Comparison of ENCODE assay signal across 8 cellular contexts in the genomic region with DNA sequence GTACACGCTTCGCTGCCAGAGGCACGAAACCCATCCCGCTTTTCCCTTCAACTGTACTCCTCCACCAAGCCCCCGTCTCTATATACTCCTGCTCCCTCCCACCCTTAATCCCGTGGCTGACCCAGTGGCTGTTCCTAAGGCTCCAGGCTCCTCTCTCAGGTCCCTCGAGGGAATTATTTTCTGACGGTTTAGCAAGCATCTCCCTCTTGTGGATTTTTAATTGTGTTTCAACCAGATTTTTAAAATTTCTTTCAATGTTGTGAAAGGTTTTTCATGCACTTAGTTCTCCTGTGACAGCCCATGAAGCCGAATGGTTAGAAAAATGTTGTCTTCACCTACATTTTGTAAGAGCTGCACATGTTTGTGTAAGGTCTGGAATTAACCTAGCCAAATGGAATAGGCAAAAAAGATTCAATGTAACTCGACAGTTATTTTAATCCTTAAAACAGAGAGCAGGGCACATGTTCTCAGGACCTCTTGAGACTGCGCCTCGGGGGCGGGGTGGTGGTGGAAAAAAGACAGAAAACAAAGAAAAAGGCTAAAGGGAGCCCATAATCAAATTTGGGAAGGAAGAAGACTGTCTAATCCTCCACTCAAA. TPM values are rescaled to one million over a fixed set of nuclear protein-coding genes. Genes with fewer than 3 reads are reported as not detected.
A peak's percentile ranks its signal among the peaks of the same experiment; 100 is the strongest.
DNase-seq lines count a peak whose midpoint lies in the region; ATAC-seq and TF ChIP-seq lines count a peak whose summit lies in the region.

No MANE protein-coding gene starts in this region.

- H3K9me3 ChIP-seq in DOHH2 (ENCODE audit: control insufficient read depth, insufficient read depth, low read length) (no peaks in the 10 kb centered on the region), OCI-LY3 (ENCODE audit: insufficient read depth, low read length) (no peaks in the 10 kb centered on the region), mononuclear cell (ENCODE audit: low read depth, low read length) (no peaks in the 10 kb centered on the region)

- H4K20me1 ChIP-seq in DOHH2 (ENCODE audit: control insufficient read depth, insufficient read depth, low read depth, low read length) (no peaks in the 10 kb centered on the region), OCI-LY3 (ENCODE audit: insufficient read depth, low read length) (no peaks in the 10 kb centered on the region)

- no peak for DNase-seq in dorsolateral prefrontal cortex

- intact Hi-C loops in dorsolateral prefrontal cortex (cut with DNase I) = loop anchor here (2.0 to 10.0 kb wide), 4 partner anchors 109 to 262 kb away; a partner anchor contains a TSS

- H3K27me3 ChIP-seq in DOHH2 (ENCODE audit: control insufficient read depth, low read length) = no peaks in the 10 kb centered on the region
- H3K27me3 ChIP-seq in OCI-LY3 (ENCODE audit: low read depth, low read length) = no peaks in the 10 kb centered on the region
- H3K27me3 ChIP-seq in dorsolateral prefrontal cortex = no peaks in the 10 kb centered on the region
- H3K27me3 ChIP-seq in mononuclear cell (ENCODE audit: insufficient read depth, low read length) = no peaks in the 10 kb centered on the region

- TF ChIP-seq POLR2A in GM18505 (IDR thresholded peaks at IDR 0.05; ENCODE audit: borderline replicate concordance, extremely low read depth, insufficient read depth, insufficient read length) = no peak

- TF ChIP-seq CTCF in DOHH2 (IDR thresholded peaks at IDR 0.05; ENCODE audit: low read depth, low read length, poor library complexity, severe bottlenecking) = no peak
- peak; percentile 53 for TF ChIP-seq CTCF in OCI-LY3 (IDR thresholded peaks at IDR 0.05; ENCODE audit: low read depth, low read length)
- peak in 47 of 56 donors; percentile 9 to 64 (median 42) for TF ChIP-seq CTCF in dorsolateral prefrontal cortex (IDR thresholded peaks at IDR 0.05 in 54 of 56, conservative IDR thresholded peaks at IDR 0.05 in 2 of 56; ENCODE audit: low read depth in 1 of 56, partially characterized antibody in 56 of 56)

- H3K4me2 ChIP-seq in DOHH2 (ENCODE audit: low read length) = peak overlapping the region; percentile 77
- peak overlapping the region; percentile 92 for H3K4me2 ChIP-seq in OCI-LY3 (ENCODE audit: low read length)

- H3K4me1 ChIP-seq in DOHH2 (ENCODE audit: control insufficient read depth, low read length) (peaks cover 16% of the 10 kb centered on the region), OCI-LY3 (ENCODE audit: low read length) (peaks cover 13% of the 10 kb centered on the region), mononuclear cell (ENCODE audit: insufficient read depth, low read length) (peaks cover 15% of the 10 kb centered on the region)

- ATAC-seq in HG03025 (IDR thresholded peaks at IDR 0.05; ENCODE audit: low FRiP score, unreplicated experiment) (peak; percentile 9), GM19455 (IDR thresholded peaks at IDR 0.05; ENCODE audit: unreplicated experiment) (no peak), HG02885 (IDR thresholded peaks at IDR 0.05; ENCODE audit: poor library complexity, unreplicated experiment) (no peak), GM18505 (IDR thresholded peaks at IDR 0.05; ENCODE audit: unreplicated experiment) (no peak)

- H3K27ac ChIP-seq in DOHH2 (ENCODE audit: low read depth, low read length) (peak overlapping the region; percentile 33), OCI-LY3 (ENCODE audit: low read length) (peak overlapping the region; percentile 42), dorsolateral prefrontal cortex (peak overlapping the region in 48 of 59 donors; percentile 1 to 83 (median 58))

- H3K9ac ChIP-seq in OCI-LY3 (ENCODE audit: low read length) = peak overlapping the region; percentile 40

- peaks cover 36% of the 10 kb centered on the region for H3F3A ChIP-seq in DOHH2 (ENCODE audit: control insufficient read depth, insufficient read depth)

- H3K36me3 ChIP-seq in DOHH2 (ENCODE audit: control insufficient read depth, low read length) (peaks cover 11% of the 10 kb centered on the region; the same call in 1 of the 2 replicates), OCI-LY3 (replicated peaks; ENCODE audit: low read depth, low read length) (no peaks in the 10 kb centered on the region)

- H3K4me3 ChIP-seq in DOHH2 (ENCODE audit: low read length) = peak overlapping the region; percentile 90
- H3K4me3 ChIP-seq in OCI-LY3 (ENCODE audit: low read length) = peak overlapping the region; percentile 88
- peak overlapping the region; percentile 61 to 94 (median 82) for H3K4me3 ChIP-seq in dorsolateral prefrontal cortex
- H3K4me3 ChIP-seq in mononuclear cell (ENCODE audit: low read length) = peak overlapping the region; percentile 85

- H3K79me2 ChIP-seq in DOHH2 (ENCODE audit: control insufficient read depth, low read length) (peaks cover 32% of the 10 kb centered on the region), OCI-LY3 (ENCODE audit: low read length) (peaks cover 25% of the 10 kb centered on the region)

- H3K9me2 ChIP-seq in DOHH2 (replicated peaks; ENCODE audit: control insufficient read depth, low read length) = no peaks in the 10 kb centered on the region

- peak overlapping the region; percentile 83 for H2AFZ ChIP-seq in OCI-LY3 (ENCODE audit: low read depth, low read length)

RNA-seq across cellular contexts. Expression of a gene that starts 0.6 kb away (rescaled TPM):
- 10 to 100 TPM; 15.7 to 35.5 (median 25.7) TPM for total RNA-seq in dorsolateral prefrontal cortex
- 16.1 TPM for total RNA-seq in mononuclear cell

RNA-seq across cellular contexts. Expression of a gene that starts 24.7 kb away (rescaled TPM):
- 1 to 10 TPM in 60 of 120 experiments, under 1 TPM in 29, not detected in 31; 0.24 to 3.6 (median 1.2) TPM for total RNA-seq in dorsolateral prefrontal cortex
- total RNA-seq in mononuclear cell = 1.4 TPM

RNA-seq across cellular contexts. Expression of a gene that starts 31.1 kb away (rescaled TPM):
- 10 to 100 TPM; 13.0 to 37.0 (median 22.6) TPM for total RNA-seq in dorsolateral prefrontal cortex
- 9.4 TPM for total RNA-seq in mononuclear cell
